In genomic region chr1:173409613-173410012, GRCh38 we compare ENCODE assay signal across 10 cellular contexts.
DNase-seq lines count a peak whose midpoint lies in the region; ATAC-seq and TF ChIP-seq lines count a peak whose summit lies in the region.
"Had no signal": no experiment of that assay in that cellular context is flagged by ENCODE, and none has a peak within 500 bp of the region (broad histone marks: within the 10 kb centered on the region; RNA-seq: fewer than 3 reads in every experiment).

No MANE protein-coding gene starts in this region.

- no peak for TF ChIP-seq POLR2A in stomach (IDR thresholded peaks at IDR 0.05)

- no peak overlapping the region for H3K27ac ChIP-seq in stomach

- H3K27me3 Mint-ChIP-seq in activated CD8-positive, alpha-beta T cell treated with anti-CD3 and anti-CD28 coated beads, Interleukin-2, amount 10 ng/mL, durations not matched to agents 7 days and 5 days (ENCODE audit: low read depth), result no peaks in the 10 kb centered on the region
- no peaks in the 10 kb centered on the region for H3K27me3 Mint-ChIP-seq in activated CD8-positive, alpha-beta T cell treated with anti-CD3 and anti-CD28 coated beads for 36 hours

- H3K36me3 ChIP-seq in stomach, result peaks cover 0 to 9% (median 0%) of the 10 kb centered on the region in 4 donors

- WGBS in stomach, 5 donors, result 3 to 34% (median 14%) methylated on average over 3 of the region's 3 CpGs

- no peak for TF ChIP-seq CTCF in activated CD8-positive, alpha-beta T cell treated with anti-CD3 and anti-CD28 coated beads for 36 hours (IDR thresholded peaks at IDR 0.05)
- TF ChIP-seq CTCF in fibroblast of the aortic adventitia (IDR thresholded peaks at IDR 0.05; ENCODE audit: insufficient read depth, low read length), result no peak
- no peak for TF ChIP-seq CTCF in stomach (IDR thresholded peaks at IDR 0.05)

- intact Hi-C loops in activated CD8-positive, alpha-beta T cell treated with anti-CD3 and anti-CD28 coated beads for 36 hours (cut with micrococcal nuclease), result loop anchor here (5.0 to 10.0 kb wide), 3 partner anchors 155 to 662 kb away; no protein-coding TSS in a partner anchor
- intact Hi-C loops in stomach (cut with DNase I; ENCODE audit: low total_unique reads), result no loop called here

- no peaks in the 10 kb centered on the region for H3K9me3 Mint-ChIP-seq in activated CD8-positive, alpha-beta T cell treated with anti-CD3 and anti-CD28 coated beads, Interleukin-2, amount 10 ng/mL, durations not matched to agents 7 days and 5 days (ENCODE audit: insufficient read depth)
- no peaks in the 10 kb centered on the region for H3K9me3 Mint-ChIP-seq in activated CD8-positive, alpha-beta T cell treated with anti-CD3 and anti-CD28 coated beads for 36 hours

- peaks cover 10% of the 10 kb centered on the region for H3K36me3 Mint-ChIP-seq in activated CD8-positive, alpha-beta T cell treated with anti-CD3 and anti-CD28 coated beads, Interleukin-2, amount 10 ng/mL, durations not matched to agents 7 days and 5 days (ENCODE audit: low read depth)
- no peaks in the 10 kb centered on the region for H3K36me3 Mint-ChIP-seq in activated CD8-positive, alpha-beta T cell treated with anti-CD3 and anti-CD28 coated beads for 36 hours (ENCODE audit: low read depth)

- H3K4me3 Mint-ChIP-seq in activated CD8-positive, alpha-beta T cell treated with anti-CD3 and anti-CD28 coated beads, Interleukin-2, amount 10 ng/mL, durations not matched to agents 7 days and 5 days, result peak overlapping the region; percentile 23
- no peak overlapping the region for H3K4me3 Mint-ChIP-seq in activated CD8-positive, alpha-beta T cell treated with anti-CD3 and anti-CD28 coated beads for 36 hours

- peak; percentile 34 for ATAC-seq in activated CD8-positive, alpha-beta T cell treated with anti-CD3 and anti-CD28 coated beads, Interleukin-2, amount 10 ng/mL, durations not matched to agents 7 days and 5 days
- ATAC-seq in activated CD8-positive, alpha-beta T cell treated with anti-CD3 and anti-CD28 coated beads for 36 hours, result no peak
- ATAC-seq in GM19455 (IDR thresholded peaks at IDR 0.05; ENCODE audit: unreplicated experiment), result no peak

- H3K4me3 ChIP-seq in fibroblast of the aortic adventitia (ENCODE audit: low read depth, low read length) (no peak overlapping the region), stomach (no peak overlapping the region)

- POLR2A ChIA-PET in activated CD8-positive, alpha-beta T cell treated with anti-CD3 and anti-CD28 coated beads, Interleukin-2, amount 10 ng/mL, durations not matched to agents 7 days and 5 days (lab: Charles Lee), result interaction anchor here (0.6 kb wide), 1 partner anchor 1268 kb away, joined by 7 read pairs; no protein-coding TSS in a partner anchor
- POLR2A ChIA-PET in activated CD8-positive, alpha-beta T cell treated with anti-CD3 and anti-CD28 coated beads for 36 hours (lab: Charles Lee), result no interaction called here

- no peaks in the 10 kb centered on the region for H3K9me3 ChIP-seq in stomach

- no peak for TF ChIP-seq EP300 in stomach (IDR thresholded peaks at IDR 0.05)

- peaks cover 0 to 21% (median 7%) of the 10 kb centered on the region in 4 donors for H3K4me1 ChIP-seq in stomach

- peaks cover 55% of the 10 kb centered on the region for H3K4me1 Mint-ChIP-seq in activated CD8-positive, alpha-beta T cell treated with anti-CD3 and anti-CD28 coated beads, Interleukin-2, amount 10 ng/mL, durations not matched to agents 7 days and 5 days (ENCODE audit: low read depth)
- H3K4me1 Mint-ChIP-seq in activated CD8-positive, alpha-beta T cell treated with anti-CD3 and anti-CD28 coated beads for 36 hours (ENCODE audit: low read depth), result peaks cover 67% of the 10 kb centered on the region

- H3K27me3 ChIP-seq in stomach, result no peaks in the 10 kb centered on the region

- CTCF ChIA-PET in activated CD8-positive, alpha-beta T cell treated with anti-CD3 and anti-CD28 coated beads, Interleukin-2, amount 10 ng/mL, durations not matched to agents 7 days and 5 days (lab: Charles Lee), result interaction anchor here (1.5 kb wide), 1 partner anchor 207 kb away, joined by 5 read pairs; no protein-coding TSS in a partner anchor
- CTCF ChIA-PET in activated CD8-positive, alpha-beta T cell treated with anti-CD3 and anti-CD28 coated beads for 36 hours (lab: Charles Lee), result interaction anchor here (1.6 kb wide), 1 partner anchor 665 kb away, joined by 9 read pairs; no protein-coding TSS in a partner anchor

- DNase-seq in activated CD8-positive, alpha-beta T cell treated with anti-CD3 and anti-CD28 coated beads, Interleukin-2, amount 10 ng/mL, durations not matched to agents 7 days and 5 days, result no peak
- DNase-seq in activated CD8-positive, alpha-beta T cell treated with anti-CD3 and anti-CD28 coated beads for 36 hours, result no peak
- DNase-seq in RPMI7951 (ENCODE audit: low read depth), result peak; percentile 93
- DNase-seq in fibroblast of the aortic adventitia (ENCODE audit: low read depth), result peak; percentile 94
- DNase-seq in stomach, result peak; percentile 40
- no peak for DNase-seq in NCI-H1694 treated with DMSO at 0.1 percent for 48 hours (lab: John Stamatoyannopoulos, UW)
- no peak for DNase-seq in stimulated activated CD4-positive, alpha-beta T cell treated with anti-CD3 and anti-CD28 coated beads, Interleukin-2, amount 100 ng/mL, for 24 hours
- DNase-seq: 8988T, MM.1S had no signal

- H3K27ac Mint-ChIP-seq in activated CD8-positive, alpha-beta T cell treated with anti-CD3 and anti-CD28 coated beads, Interleukin-2, amount 10 ng/mL, durations not matched to agents 7 days and 5 days, result peak overlapping the region; percentile 39
- H3K27ac Mint-ChIP-seq in activated CD8-positive, alpha-beta T cell treated with anti-CD3 and anti-CD28 coated beads for 36 hours, result no peak overlapping the region

Comparison
In these comparisons a context has a peak if more than half of its experiments do, and no peak if none do; other contexts are left out.
1. DNase-seq: peak in RPMI7951 (single experiment), fibroblast of the aortic adventitia (single experiment) and stomach (single experiment); none in activated CD8-positive, alpha-beta T cell treated with anti-CD3 and anti-CD28 coated beads, Interleukin-2, amount 10 ng/mL, durations not matched to agents 7 days and 5 days (single experiment), activated CD8-positive, alpha-beta T cell treated with anti-CD3 and anti-CD28 coated beads for 36 hours (single experiment), NCI-H1694 treated with DMSO at 0.1 percent for 48 hours (single experiment) and stimulated activated CD4-positive, alpha-beta T cell treated with anti-CD3 and anti-CD28 coated beads, Interleukin-2, amount 100 ng/mL, for 24 hours (0 of 2).